22 cellular contexts compared by ENCODE assay signal in genomic region chr7:123185756-123186155, GRCh38. TPM values are rescaled to one million over a fixed set of nuclear protein-coding genes. Genes with fewer than 3 reads are reported as not detected.
A peak's percentile ranks its signal among the peaks of the same experiment; 100 is the strongest.
DNase-seq lines count a peak whose midpoint lies in the region; ATAC-seq and TF ChIP-seq lines count a peak whose summit lies in the region.
"Had no signal": no experiment of that assay in that cellular context is flagged by ENCODE, and none has a peak within 500 bp of the region (broad histone marks: within the 10 kb centered on the region; RNA-seq: fewer than 3 reads in every experiment).

No MANE protein-coding gene starts in this region.

- H3K9ac ChIP-seq in neural progenitor cell = no peak overlapping the region
- H3K9ac ChIP-seq: BLaER1 had no signal

- H3K4me2 ChIP-seq in neural progenitor cell = no peak overlapping the region
- H3K4me2 ChIP-seq: A549, BLaER1 had no signal

- no peaks in the 10 kb centered on the region for H3K79me2 ChIP-seq in neural progenitor cell (ENCODE audit: low read depth)

- peak; percentile 11 for DNase-seq in COLO829 (ENCODE audit: low spot score)
- no peak for DNase-seq in WTC11 (ENCODE audit: low spot score)
- DNase-seq in endothelial cell (ENCODE audit: low spot score) = no peak
- DNase-seq in neural progenitor cell (ENCODE audit: low spot score) = peak; percentile 11
- no peak for DNase-seq in OCI-M2 (lab: John Stamatoyannopoulos, UW; ENCODE audit: unreplicated experiment)
- no peak for DNase-seq in activated CD8-positive, alpha-beta T cell treated with anti-CD3 and anti-CD28 coated beads for 36 hours
- DNase-seq: Calu3; CD4-positive, alpha-beta memory T cell; DND-41; EL; KBM-7 had no signal

- H3K27ac Mint-ChIP-seq in WTC11 (peak overlapping the region; percentile 58; the same call in 1 of the 2 replicates), endothelial cell (ENCODE audit: unreplicated experiment) (peak overlapping the region; percentile 21), neural progenitor cell (no peak overlapping the region)
- no peak overlapping the region for H3K27ac Mint-ChIP-seq in activated CD8-positive, alpha-beta T cell treated with anti-CD3 and anti-CD28 coated beads for 36 hours
- H3K27ac Mint-ChIP-seq: CD14-positive monocyte; CD4-positive, alpha-beta memory T cell; IgD-negative memory B cell had no signal

- H2AFZ ChIP-seq in neural progenitor cell (replicated peaks) = no peak overlapping the region

- POLR2A ChIA-PET in WTC11 (lab: Charles Lee) = no interaction called here
- POLR2A ChIA-PET in activated CD8-positive, alpha-beta T cell treated with anti-CD3 and anti-CD28 coated beads for 36 hours (lab: Charles Lee) = no interaction called here

- TF ChIP-seq CTCF in WTC11 (IDR thresholded peaks at IDR 0.05) (no peak), endothelial cell (IDR thresholded peaks at IDR 0.05; ENCODE audit: unreplicated experiment) (no peak), neural progenitor cell (IDR thresholded peaks at IDR 0.05) (no peak)
- TF ChIP-seq CTCF in activated CD8-positive, alpha-beta T cell treated with anti-CD3 and anti-CD28 coated beads for 36 hours (IDR thresholded peaks at IDR 0.05) = no peak

- H3K27ac ChIP-seq in neural progenitor cell = peak overlapping the region; percentile 81
- H3K27ac ChIP-seq: 22Rv1, A549, BLaER1 had no signal

- peaks cover 17% of the 10 kb centered on the region for H3K36me3 Mint-ChIP-seq in WTC11
- no peaks in the 10 kb centered on the region for H3K36me3 Mint-ChIP-seq in endothelial cell (ENCODE audit: low read depth, unreplicated experiment)
- H3K36me3 Mint-ChIP-seq in neural progenitor cell = no peaks in the 10 kb centered on the region
- no peaks in the 10 kb centered on the region for H3K36me3 Mint-ChIP-seq in activated CD8-positive, alpha-beta T cell treated with anti-CD3 and anti-CD28 coated beads for 36 hours (ENCODE audit: low read depth)
- H3K36me3 Mint-ChIP-seq: CD14-positive monocyte; CD4-positive, alpha-beta memory T cell; IgD-negative memory B cell had no signal

- ATAC-seq in WTC11 (peak; percentile 62), HG03045 (IDR thresholded peaks at IDR 0.05; ENCODE audit: unreplicated experiment) (no peak)
- no peak for ATAC-seq in activated CD8-positive, alpha-beta T cell treated with anti-CD3 and anti-CD28 coated beads for 36 hours
- ATAC-seq: A549, GM12878, HepG2 had no signal

- no peaks in the 10 kb centered on the region for H3K27me3 ChIP-seq in neural progenitor cell
- H3K27me3 ChIP-seq: BLaER1 had no signal

- intact Hi-C loops in activated CD8-positive, alpha-beta T cell treated with anti-CD3 and anti-CD28 coated beads for 36 hours (cut with micrococcal nuclease) = no loop called here

- no peaks in the 10 kb centered on the region; the same call in 1 of the 2 replicates for H3K27me3 Mint-ChIP-seq in WTC11 (ENCODE audit: low read depth)
- H3K27me3 Mint-ChIP-seq in endothelial cell (ENCODE audit: unreplicated experiment) = peaks cover 2% of the 10 kb centered on the region
- no peaks in the 10 kb centered on the region for H3K27me3 Mint-ChIP-seq in neural progenitor cell (ENCODE audit: insufficient read depth, low read depth)
- H3K27me3 Mint-ChIP-seq in activated CD8-positive, alpha-beta T cell treated with anti-CD3 and anti-CD28 coated beads for 36 hours = no peaks in the 10 kb centered on the region
- H3K27me3 Mint-ChIP-seq: CD4-positive, alpha-beta memory T cell; IgD-negative memory B cell had no signal

- peaks cover 26% of the 10 kb centered on the region for H3K9me3 Mint-ChIP-seq in WTC11
- H3K9me3 Mint-ChIP-seq in endothelial cell (ENCODE audit: unreplicated experiment) = peaks cover 5% of the 10 kb centered on the region
- peaks cover 6% of the 10 kb centered on the region for H3K9me3 Mint-ChIP-seq in neural progenitor cell
- peaks cover 2% of the 10 kb centered on the region for H3K9me3 Mint-ChIP-seq in activated CD8-positive, alpha-beta T cell treated with anti-CD3 and anti-CD28 coated beads for 36 hours

- no peak overlapping the region for H3K4me3 ChIP-seq in neural progenitor cell
- H3K4me3 ChIP-seq: A549, BLaER1, GM12878, HAP-1 had no signal

- peaks cover 7% of the 10 kb centered on the region for H3K9me3 ChIP-seq in neural progenitor cell (ENCODE audit: low read depth)
- H3K9me3 ChIP-seq: A549, HAP-1 had no signal

- H3F3A ChIP-seq in neural progenitor cell (ENCODE audit: low read depth) = peaks cover 19% of the 10 kb centered on the region

- H3K36me3 ChIP-seq in neural progenitor cell = no peaks in the 10 kb centered on the region
- H3K36me3 ChIP-seq: BLaER1, HAP-1 had no signal

- H3K4me1 Mint-ChIP-seq in WTC11 = peaks cover 4% of the 10 kb centered on the region; the same call in 1 of the 2 replicates
- no peaks in the 10 kb centered on the region for H3K4me1 Mint-ChIP-seq in endothelial cell (ENCODE audit: unreplicated experiment)
- no peaks in the 10 kb centered on the region for H3K4me1 Mint-ChIP-seq in neural progenitor cell
- no peaks in the 10 kb centered on the region for H3K4me1 Mint-ChIP-seq in activated CD8-positive, alpha-beta T cell treated with anti-CD3 and anti-CD28 coated beads for 36 hours (ENCODE audit: low read depth)
- H3K4me1 Mint-ChIP-seq: CD14-positive monocyte; CD4-positive, alpha-beta memory T cell had no signal

- H3K4me3 Mint-ChIP-seq in WTC11 (no peak overlapping the region), endothelial cell (ENCODE audit: unreplicated experiment) (no peak overlapping the region), neural progenitor cell (no peak overlapping the region)
- H3K4me3 Mint-ChIP-seq in activated CD8-positive, alpha-beta T cell treated with anti-CD3 and anti-CD28 coated beads for 36 hours = no peak overlapping the region
- H3K4me3 Mint-ChIP-seq: CD14-positive monocyte; CD4-positive, alpha-beta memory T cell; IgD-negative memory B cell had no signal

- no peaks in the 10 kb centered on the region for H3K4me1 ChIP-seq in neural progenitor cell
- H3K4me1 ChIP-seq: BLaER1, HAP-1 had no signal

- CTCF ChIA-PET in WTC11 (lab: Charles Lee) = no interaction called here
- CTCF ChIA-PET in activated CD8-positive, alpha-beta T cell treated with anti-CD3 and anti-CD28 coated beads for 36 hours (lab: Charles Lee) = no interaction called here

- H4K20me1 ChIP-seq in neural progenitor cell (ENCODE audit: low read depth) = no peaks in the 10 kb centered on the region
- H4K20me1 ChIP-seq: BLaER1 had no signal

TF ChIP-seq in WTC11, 78 proteins besides CTCF, POLR2A, EP300 and RAD21 (continues in another document):
- no peak for TF ChIP-seq ZBTB43 (CRISPR knock-in tag; IDR thresholded peaks at IDR 0.05)
- no peak for TF ChIP-seq OVOL2 (CRISPR knock-in tag; IDR thresholded peaks at IDR 0.05; ENCODE audit: borderline replicate concordance)
- TF ChIP-seq GRHL2 (CRISPR knock-in tag; IDR thresholded peaks at IDR 0.05; ENCODE audit: insufficient replicate concordance, severe bottlenecking) = no peak
- no peak for TF ChIP-seq E2F4 (CRISPR knock-in tag; IDR thresholded peaks at IDR 0.05; ENCODE audit: borderline replicate concordance, low read depth)
- TF ChIP-seq RELA (CRISPR knock-in tag; IDR thresholded peaks at IDR 0.05; ENCODE audit: borderline replicate concordance) = no peak
- no peak for TF ChIP-seq RORB (CRISPR knock-in tag; IDR thresholded peaks at IDR 0.05)
- no peak for TF ChIP-seq MXD4 (CRISPR knock-in tag; IDR thresholded peaks at IDR 0.05; ENCODE audit: borderline replicate concordance)
- no peak for TF ChIP-seq IRF2 (CRISPR knock-in tag; IDR thresholded peaks at IDR 0.05; ENCODE audit: borderline replicate concordance, low read depth)
- no peak for TF ChIP-seq ZNF423 (CRISPR knock-in tag; IDR thresholded peaks at IDR 0.05)
- TF ChIP-seq FOXJ3 (CRISPR knock-in tag; IDR thresholded peaks at IDR 0.05; ENCODE audit: borderline replicate concordance) = no peak
- no peak for TF ChIP-seq GABPB1 (CRISPR knock-in tag; IDR thresholded peaks at IDR 0.05)
- no peak for TF ChIP-seq KAT7 (CRISPR knock-in tag; IDR thresholded peaks at IDR 0.05; ENCODE audit: borderline replicate concordance)
- no peak for TF ChIP-seq ZSCAN18 (CRISPR knock-in tag; IDR thresholded peaks at IDR 0.05)

RNA-seq across cellular contexts. Expression of gene SLC13A1, which starts 14.0 kb away (rescaled TPM):
- total RNA-seq in WTC11 (2021) = 0.04 TPM in 1 of 3 replicates, not detected in the others
- total RNA-seq in endothelial cell (ENCODE audit: unreplicated experiment) = not detected
- total RNA-seq in neural progenitor cell (ENCODE audit: low replicate concordance) = not detected in 2 replicates
- total RNA-seq in activated CD8-positive, alpha-beta T cell treated with anti-CD3 and anti-CD28 coated beads for 36 hours = not detected
- total RNA-seq: Calu3; CD4-positive, alpha-beta memory T cell; G401; H4; HepG2 had no signal

Comparison
In these comparisons a context has a peak if more than half of its experiments do, and no peak if none do; other contexts are left out.
1. DNase-seq: peak in COLO829 (single experiment) and neural progenitor cell (single experiment); none in WTC11 (single experiment), endothelial cell (single experiment), OCI-M2 (single experiment) and activated CD8-positive, alpha-beta T cell treated with anti-CD3 and anti-CD28 coated beads for 36 hours (single experiment).
2. H3K27ac Mint-ChIP-seq: peak in WTC11 (single experiment) and endothelial cell (single experiment); none in neural progenitor cell (single experiment) and activated CD8-positive, alpha-beta T cell treated with anti-CD3 and anti-CD28 coated beads for 36 hours (single experiment).